27 cellular contexts compared by ENCODE assay signal in the genomic region with DNA sequence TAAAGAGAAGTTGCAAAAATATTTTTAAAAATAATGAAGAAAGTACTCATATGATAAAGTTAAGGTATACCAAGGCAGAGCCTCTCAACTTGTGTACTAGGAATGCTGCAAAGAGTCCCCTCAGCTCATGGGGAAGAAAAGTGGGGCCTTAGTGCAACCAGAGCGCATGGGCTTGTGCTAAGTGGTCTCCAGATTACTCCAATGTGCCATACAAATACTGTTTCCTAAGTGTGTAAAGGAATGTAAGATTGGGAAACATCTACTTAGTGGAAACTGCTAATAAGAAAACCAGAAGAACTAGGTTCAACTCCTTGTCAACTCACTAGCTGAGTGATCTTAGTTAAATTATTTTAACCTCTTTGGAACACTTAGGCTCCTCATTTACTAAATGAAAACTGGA.
"Had no signal": no experiment of that assay in that cellular context is flagged by ENCODE, and none has a peak within 500 bp of the region (broad histone marks: within the 10 kb centered on the region; RNA-seq: fewer than 3 reads in every experiment).

No MANE protein-coding gene starts in this region.

- H3K4me1 Mint-ChIP-seq: stimulated activated effector memory CD8-positive, alpha-beta T cell treated with anti-CD3 and anti-CD28 coated beads, Interleukin-12 subunit alpha, Interleukin-12 subunit beta, amount 100 ng/mL, for 72 hours; stimulated activated memory B cell treated with anti-CD40 and anti-IgM and Interleukin-4, amounts not matched to agents 10 μg/mL and 1 μg/mL and 100 μg/mL, for 72 hours; stimulated activated naive B cell treated with anti-CD40 and anti-IgM and Interleukin-4, amounts not matched to agents 10 μg/mL and 1 μg/mL and 100 μg/mL, for 72 hours; stimulated activated naive CD8-positive, alpha-beta T cell treated with anti-CD3 and anti-CD28 coated beads, Interleukin-15, amount 100 ng/mL, for 72 hours had no signal

- H3K36me3 ChIP-seq: uterus had no signal

- H3K27me3 ChIP-seq: stomach, suprapubic skin, testis, thyroid gland, tibial artery, tibial nerve, transverse colon, upper lobe of left lung, uterus, vagina had no signal

- H3K4me3 ChIP-seq: stomach, suprapubic skin, testis, thoracic aorta, thyroid gland, tibial artery, tibial nerve, transverse colon, upper lobe of left lung, uterus, vagina had no signal

- H3K9me3 ChIP-seq: stomach, suprapubic skin, testis, thoracic aorta, thyroid gland, tibial artery, tibial nerve, transverse colon, upper lobe of left lung, uterus, vagina had no signal

- H3K9me3 Mint-ChIP-seq: stimulated activated effector memory CD8-positive, alpha-beta T cell treated with anti-CD3 and anti-CD28 coated beads, Interleukin-12 subunit alpha, Interleukin-12 subunit beta, amount 100 ng/mL, for 72 hours; stimulated activated memory B cell treated with anti-CD40 and anti-IgM and Interleukin-4, amounts not matched to agents 10 μg/mL and 1 μg/mL and 100 μg/mL, for 72 hours; stimulated activated naive B cell treated with anti-CD40 and anti-IgM and Interleukin-4, amounts not matched to agents 10 μg/mL and 1 μg/mL and 100 μg/mL, for 72 hours; stimulated activated naive CD8-positive, alpha-beta T cell treated with anti-CD3 and anti-CD28 coated beads, Interleukin-15, amount 100 ng/mL, for 72 hours; type B pancreatic cell had no signal

- H3K4me1 ChIP-seq: stomach, suprapubic skin, testis, thyroid gland, tibial artery, tibial nerve, upper lobe of left lung, uterus, vagina had no signal

- H3K27ac Mint-ChIP-seq: stimulated activated effector memory CD8-positive, alpha-beta T cell treated with anti-CD3 and anti-CD28 coated beads, Interleukin-12 subunit alpha, Interleukin-12 subunit beta, amount 100 ng/mL, for 72 hours; stimulated activated memory B cell treated with anti-CD40 and anti-IgM and Interleukin-4, amounts not matched to agents 10 μg/mL and 1 μg/mL and 100 μg/mL, for 72 hours; stimulated activated naive B cell treated with anti-CD40 and anti-IgM and Interleukin-4, amounts not matched to agents 10 μg/mL and 1 μg/mL and 100 μg/mL, for 72 hours; stimulated activated naive CD8-positive, alpha-beta T cell treated with anti-CD3 and anti-CD28 coated beads, Interleukin-15, amount 100 ng/mL, for 72 hours; stimulated activated naive CD8-positive, alpha-beta T cell treated with anti-CD3 and anti-CD28 coated beads, Interleukin-15, Interleukin-2, amounts not matched to agents 100 ng/mL and 50 ng/mL, for 24 hours; type B pancreatic cell had no signal

- H3K4me3 Mint-ChIP-seq: stimulated activated effector memory CD8-positive, alpha-beta T cell treated with anti-CD3 and anti-CD28 coated beads, Interleukin-12 subunit alpha, Interleukin-12 subunit beta, amount 100 ng/mL, for 72 hours; stimulated activated memory B cell treated with anti-CD40 and anti-IgM and Interleukin-4, amounts not matched to agents 10 μg/mL and 1 μg/mL and 100 μg/mL, for 72 hours; stimulated activated naive B cell treated with anti-CD40 and anti-IgM and Interleukin-4, amounts not matched to agents 10 μg/mL and 1 μg/mL and 100 μg/mL, for 72 hours; stimulated activated naive CD8-positive, alpha-beta T cell treated with anti-CD3 and anti-CD28 coated beads, Interleukin-15, amount 100 ng/mL, for 72 hours; stimulated activated naive CD8-positive, alpha-beta T cell treated with anti-CD3 and anti-CD28 coated beads, Interleukin-15, Interleukin-2, amounts not matched to agents 100 ng/mL and 50 ng/mL, for 24 hours; type B pancreatic cell had no signal

- DNase-seq: stimulated activated CD4-positive, alpha-beta T cell treated with anti-CD3 and anti-CD28 coated beads, Interleukin-2, amount 100 ng/mL, for 48 hours; stimulated activated CD4-positive, alpha-beta T cell treated with anti-CD3 and anti-CD28 coated beads, Interleukin-4, amount 100 ng/mL, for 1 hour; stimulated activated CD4-positive, alpha-beta T cell treated with anti-CD3 and anti-CD28 coated beads, Interleukin-4, amount 100 ng/mL, for 24 hours; stimulated activated CD4-positive, alpha-beta T cell treated with anti-CD3 and anti-CD28 coated beads, Interleukin-4, amount 100 ng/mL, for 4 hours; stimulated activated CD8-positive, alpha-beta memory T cell treated with anti-CD3 and anti-CD28 coated beads, Interleukin-4, amount 100 ng/mL, for 48 hours; stimulated activated naive B cell treated with anti-CD40 and anti-IgM and Interleukin-4, amounts not matched to agents 10 μg/mL and 1 μg/mL and 100 μg/mL, for 72 hours; stimulated activated naive CD4-positive, alpha-beta T cell; stimulated activated naive CD4-positive, alpha-beta T cell treated with Interleukin-2 at 50 U/mL for 16 hours; stimulated activated naive CD8-positive, alpha-beta T cell treated with anti-CD3 and anti-CD28 coated beads, Interleukin-15, amount 100 ng/mL, for 72 hours; stimulated activated naive CD8-positive, alpha-beta T cell treated with anti-CD3 and anti-CD28 coated beads, Interleukin-15, Interleukin-2, amounts not matched to agents 100 U/mL and 50 U/mL, for 24 hours; stomach; substantia nigra; testis; thyroid gland; tibial artery; transverse colon; trophoblast cell; upper lobe of left lung; uterus had no signal

- ATAC-seq: stimulated activated effector memory CD8-positive, alpha-beta T cell treated with anti-CD3 and anti-CD28 coated beads, Interleukin-12 subunit alpha, Interleukin-12 subunit beta, amount 100 ng/mL, for 72 hours; stimulated activated memory B cell treated with anti-CD40 and anti-IgM and Interleukin-4, amounts not matched to agents 10 μg/mL and 1 μg/mL and 100 μg/mL, for 72 hours; stimulated activated naive B cell treated with anti-CD40 and anti-IgM and Interleukin-4, amounts not matched to agents 10 μg/mL and 1 μg/mL and 100 μg/mL, for 72 hours; stimulated activated naive CD8-positive, alpha-beta T cell treated with anti-CD3 and anti-CD28 coated beads, Interleukin-15, amount 100 ng/mL, for 72 hours; stimulated activated naive CD8-positive, alpha-beta T cell treated with anti-CD3 and anti-CD28 coated beads, Interleukin-15, Interleukin-2, amounts not matched to agents 100 U/mL and 50 U/mL, for 24 hours had no signal

- H3K27ac ChIP-seq: stomach, suprapubic skin, testis, thoracic aorta, thyroid gland, tibial artery, tibial nerve, transverse colon, upper lobe of left lung, uterus, vagina had no signal

- H3K27me3 Mint-ChIP-seq: stimulated activated memory B cell treated with anti-CD40 and anti-IgM and Interleukin-4, amounts not matched to agents 10 μg/mL and 1 μg/mL and 100 μg/mL, for 72 hours; stimulated activated naive B cell treated with anti-CD40 and anti-IgM and Interleukin-4, amounts not matched to agents 10 μg/mL and 1 μg/mL and 100 μg/mL, for 72 hours; stimulated activated naive CD8-positive, alpha-beta T cell treated with anti-CD3 and anti-CD28 coated beads, Interleukin-15, amount 100 ng/mL, for 72 hours; stimulated activated naive CD8-positive, alpha-beta T cell treated with anti-CD3 and anti-CD28 coated beads, Interleukin-15, Interleukin-2, amounts not matched to agents 100 ng/mL and 50 ng/mL, for 24 hours; type B pancreatic cell had no signal
